ENCODE assay signal across 8 cellular contexts in the genomic region with DNA sequence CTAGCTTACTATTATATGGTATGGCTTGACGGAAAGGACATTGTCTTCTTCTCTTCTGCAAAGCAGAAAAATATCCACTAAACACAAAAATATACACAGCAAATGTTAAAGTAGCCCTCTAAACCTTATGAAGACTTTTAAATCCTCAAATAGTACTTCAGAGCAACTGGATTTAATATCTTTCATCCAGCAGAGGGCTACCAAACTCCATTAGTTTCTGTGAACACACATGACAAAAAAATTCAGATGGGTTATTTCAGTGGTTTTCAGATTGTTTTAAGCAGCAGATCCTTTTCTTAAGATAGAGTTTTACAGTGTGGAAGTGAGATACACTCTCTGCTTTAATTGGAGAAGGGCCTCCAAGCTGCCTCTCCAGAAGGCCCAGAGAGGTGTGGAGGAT. TPM values are rescaled to one million over a fixed set of nuclear protein-coding genes. Genes with fewer than 3 reads are reported as not detected.
DNase-seq lines count a peak whose midpoint lies in the region; ATAC-seq and TF ChIP-seq lines count a peak whose summit lies in the region.

No MANE protein-coding gene starts in this region.

- no peaks in the 10 kb centered on the region for H3K27me3 ChIP-seq in Peyer's patch
- no peaks in the 10 kb centered on the region for H3K27me3 ChIP-seq in gastroesophageal sphincter
- H3K27me3 ChIP-seq in testis = no peaks in the 10 kb centered on the region

- no peaks in the 10 kb centered on the region for H3K9me3 ChIP-seq in Peyer's patch
- H3K9me3 ChIP-seq in gastroesophageal sphincter = no peaks in the 10 kb centered on the region
- H3K9me3 ChIP-seq in testis = no peaks in the 10 kb centered on the region

- no peak for TF ChIP-seq EP300 in gastroesophageal sphincter (IDR thresholded peaks at IDR 0.05)

- H3K4me3 ChIP-seq in Peyer's patch (no peak overlapping the region), gastroesophageal sphincter (no peak overlapping the region), testis (no peak overlapping the region)

- H3K4me1 ChIP-seq in Peyer's patch (no peaks in the 10 kb centered on the region), gastroesophageal sphincter (no peaks in the 10 kb centered on the region), testis (no peaks in the 10 kb centered on the region)

- DNase-seq in NCI-H1417 (lab: John Stamatoyannopoulos, UW) (peak in 2 of 3 experiments; percentile 8 to 60), NCI-H1417 treated with DMSO at 0.1 percent for 48 hours (lab: John Stamatoyannopoulos, UW) (no peak), Peyer's patch (no peak), testis (no peak), mucosa of gallbladder (ENCODE audit: low spot score) (no peak), ecto neural progenitor cell (ENCODE audit: low spot score) (no peak)
- no peak for DNase-seq in effector CD4-positive, alpha-beta T cell

- intact Hi-C loops in testis (cut with DNase I; ENCODE audit: low total_unique reads) = no loop called here

- TF ChIP-seq CTCF in Peyer's patch (IDR thresholded peaks at IDR 0.05) (peak in 4 of 6 experiments; percentile 17 to 51 (median 47)), gastroesophageal sphincter (IDR thresholded peaks at IDR 0.05) (peak in 3 of 4 experiments; percentile 20 to 42 (median 32)), testis (IDR thresholded peaks at IDR 0.05) (peak in 2 of 3 experiments; percentile 23 to 36)

- no peak overlapping the region for H3K27ac ChIP-seq in Peyer's patch
- H3K27ac ChIP-seq in gastroesophageal sphincter = no peak overlapping the region
- no peak overlapping the region for H3K27ac ChIP-seq in testis

- WGBS in gastroesophageal sphincter (ENCODE audit: low coverage in 1 of 2), 2 donors = 56 to 60% methylated on average over 1 of the region's 1 CpG
- WGBS in testis, 2 donors = 88 to 96% methylated on average over 1 of the region's 1 CpG

- no peak for TF ChIP-seq POLR2A in Peyer's patch (IDR thresholded peaks at IDR 0.05)
- TF ChIP-seq POLR2A in gastroesophageal sphincter (IDR thresholded peaks at IDR 0.05) = no peak
- no peak for TF ChIP-seq POLR2A in testis (IDR thresholded peaks at IDR 0.05)

- peak; percentile 25 for ATAC-seq in gastroesophageal sphincter

- H3K36me3 ChIP-seq in Peyer's patch (no peaks in the 10 kb centered on the region), gastroesophageal sphincter (no peaks in the 10 kb centered on the region), testis (ENCODE audit: low read depth, missing control alignments) (no peaks in the 10 kb centered on the region)

RNA-seq across cellular contexts. Expression of a gene that starts 56.6 kb away (rescaled TPM):
- total RNA-seq in Peyer's patch (10 to 100 TPM in 3 of 4 donors, 1 to 10 TPM in 1; 5.3 to 85.0 (median 21.1) TPM), gastroesophageal sphincter (100 to 1,000 TPM in 1 of 4 donors, 10 to 100 TPM in 3; 84.9 to 104 (median 91.5) TPM), testis (10 to 100 TPM; 28.0 to 28.6 TPM), mucosa of gallbladder (13.7 TPM)
- 40.0 TPM for polyA plus RNA-seq in testis (ENCODE audit: insufficient read depth, low read depth, low replicate concordance)

Comparison
In these comparisons a context has a peak if more than half of its experiments do, and no peak if none do; other contexts are left out.
1. DNase-seq: peak in NCI-H1417 (2 of 3); none in NCI-H1417 treated with DMSO at 0.1 percent for 48 hours (single experiment), Peyer's patch (0 of 3), testis (single experiment), mucosa of gallbladder (single experiment), effector CD4-positive, alpha-beta T cell (single experiment) and ecto neural progenitor cell (single experiment).
2. Peak in every context shown above with its lines, with median percentiles within 50 percentile points of each other: CTCF ChIP-seq.